Comparison of ENCODE assay signal across 32 cellular contexts in genomic region chr18:1039421-1039820, GRCh38.
DNase-seq lines count a peak whose midpoint lies in the region; ATAC-seq and TF ChIP-seq lines count a peak whose summit lies in the region.
"Had no signal": no experiment of that assay in that cellular context is flagged by ENCODE, and none has a peak within 500 bp of the region (broad histone marks: within the 10 kb centered on the region; RNA-seq: fewer than 3 reads in every experiment).

No MANE protein-coding gene starts in this region.

- no peaks in the 10 kb centered on the region for H3K9me3 ChIP-seq in neuronal stem cell (replicated peaks in 1 of 2; ENCODE audit: control insufficient read depth in 2 of 2, insufficient read depth in 1 of 2, low read depth in 1 of 2, low read length in 2 of 2)
- no peaks in the 10 kb centered on the region for H3K9me3 ChIP-seq in right cardiac atrium (ENCODE audit: control insufficient read depth, low read length)
- H3K9me3 ChIP-seq: A549, BE2C, Caco-2 had no signal

- no peak overlapping the region for H3K4me2 ChIP-seq in neuronal stem cell (ENCODE audit: insufficient read depth, low read length, poor library complexity, severe bottlenecking)
- H3K4me2 ChIP-seq: A549; BLaER1; BLaER1 treated with 17β-estradiol and CSF1 and Interleukin-3, amounts not matched to agents 10 nM and 100 nM had no signal

- H4K91ac ChIP-seq in neuronal stem cell (ENCODE audit: low read depth, low read length, poor library complexity): no peak overlapping the region

- H3K27me3 ChIP-seq in neuronal stem cell (ENCODE audit: control insufficient read depth in 3 of 3, insufficient read depth in 3 of 3, low read depth in 1 of 3, low read length in 3 of 3) (no peaks in the 10 kb centered on the region), right cardiac atrium (ENCODE audit: control insufficient read depth, insufficient read depth) (no peaks in the 10 kb centered on the region)
- H3K27me3 ChIP-seq: BE2C; BLaER1; BLaER1 treated with 17β-estradiol and CSF1 and Interleukin-3, amounts not matched to agents 10 nM and 100 nM had no signal

- H3K9me3 Mint-ChIP-seq in CD14-positive monocyte: peaks cover 10 to 24% (median 12%) of the 10 kb centered on the region in 7 donors
- H3K9me3 Mint-ChIP-seq: CD4-positive, alpha-beta T cell had no signal

- peaks cover 0 to 6% of the 10 kb centered on the region in 2 donors for H3K4me1 ChIP-seq in neuronal stem cell (ENCODE audit: control insufficient read depth in 2 of 2, insufficient read depth in 1 of 2, low read depth in 1 of 2, low read length in 2 of 2)
- no peaks in the 10 kb centered on the region for H3K4me1 ChIP-seq in right cardiac atrium (ENCODE audit: control insufficient read depth, insufficient read depth, low read length)
- H3K4me1 ChIP-seq: A549; BE2C; BLaER1; BLaER1 treated with 17β-estradiol and CSF1 and Interleukin-3, amounts not matched to agents 10 nM and 100 nM; Caco-2 had no signal

- H3K18ac ChIP-seq in neuronal stem cell (ENCODE audit: low read length): no peak overlapping the region

- H2BK15ac ChIP-seq in neuronal stem cell (ENCODE audit: low read length): no peak overlapping the region

- H3K4me1 Mint-ChIP-seq in CD14-positive monocyte: no peaks in the 10 kb centered on the region
- H3K4me1 Mint-ChIP-seq: B cell; CD4-positive, alpha-beta memory T cell; CD4-positive, CD25-positive, alpha-beta regulatory T cell; CD8-positive, alpha-beta memory T cell had no signal

- no peaks in the 10 kb centered on the region for H3K79me1 ChIP-seq in neuronal stem cell (ENCODE audit: low read depth, low read length)

- no peak overlapping the region for H3K9ac ChIP-seq in neuronal stem cell (ENCODE audit: low read depth, low read length, poor library complexity)
- H3K9ac ChIP-seq: BLaER1; BLaER1 treated with 17β-estradiol and CSF1 and Interleukin-3, amounts not matched to agents 10 nM and 100 nM had no signal

- WGBS in neuronal stem cell (ENCODE audit: extremely low coverage in 2 of 2, insufficient read length in 2 of 2, insufficient replicate concordance in 1 of 2), 2 donors: no CpG with 5 or more reads among the region's 7 CpGs
- WGBS in right cardiac atrium: 84% methylated on average over 7 of the region's 7 CpGs

- H3K23ac ChIP-seq in neuronal stem cell (ENCODE audit: low read depth, low read length, poor library complexity): no peak overlapping the region

- H3K27me3 Mint-ChIP-seq in CD14-positive monocyte (ENCODE audit: low read depth in 3 of 3): peaks cover 0 to 2% (median 0%) of the 10 kb centered on the region in 3 donors
- H3K27me3 Mint-ChIP-seq: B cell; CD4-positive, CD25-positive, alpha-beta regulatory T cell had no signal

- H2BK5ac ChIP-seq in neuronal stem cell (ENCODE audit: low read length): no peak overlapping the region

- no peaks in the 10 kb centered on the region for H3K36me3 ChIP-seq in neuronal stem cell (replicated peaks in 1 of 2; ENCODE audit: control insufficient read depth in 2 of 2, insufficient read depth in 2 of 2, low read length in 2 of 2)
- H3K36me3 ChIP-seq: BE2C; BLaER1; BLaER1 treated with 17β-estradiol and CSF1 and Interleukin-3, amounts not matched to agents 10 nM and 100 nM had no signal

- no peak overlapping the region for H4K8ac ChIP-seq in neuronal stem cell (ENCODE audit: low read depth, low read length)

- intact Hi-C loops in CD14-positive monocyte (cut with micrococcal nuclease): no loop called here
- intact Hi-C loops in posterior vena cava (cut with DNase I): no loop called here
- intact Hi-C loops in right cardiac atrium (cut with DNase I): no loop called here

- no peak overlapping the region for H2BK120ac ChIP-seq in neuronal stem cell (ENCODE audit: low read depth, low read length)

- H3K4me3 Mint-ChIP-seq in CD14-positive monocyte: no peak overlapping the region
- H3K4me3 Mint-ChIP-seq: B cell; CD4-positive, alpha-beta memory T cell; CD4-positive, alpha-beta T cell; CD4-positive, CD25-positive, alpha-beta regulatory T cell; CD8-positive, alpha-beta memory T cell; CD8-positive, alpha-beta T cell had no signal

- TF ChIP-seq CTCF in CD14-positive monocyte (IDR thresholded peaks at IDR 0.05): no peak

- DNase-seq in CD14-positive monocyte (ENCODE audit: low spot score) (peak; percentile 21), neuronal stem cell (ENCODE audit: low spot score) (no peak), posterior vena cava (ENCODE audit: low spot score) (peak; percentile 44), right cardiac atrium (no peak)
- DNase-seq: 8988T; ACHN; AML-193; BE2C; C1 segment of cervical spinal cord; Caco-2; Calu3; CD4-positive, alpha-beta memory T cell; CD4-positive, alpha-beta T cell; CD4-positive, CD25-positive, alpha-beta regulatory T cell; CD8-positive, alpha-beta memory T cell; CD8-positive, alpha-beta T cell; COR-L47; DMS 273 treated with DMSO at 0.1 percent for 48 hours; DMS153; DMS53; DMS79; DMS79 treated with DMSO at 0.1 percent for 48 hours; DND-41; EL had no signal

- no peak overlapping the region for H3K14ac ChIP-seq in neuronal stem cell (ENCODE audit: low read length)

- no peak for ATAC-seq in GM18861 (IDR thresholded peaks at IDR 0.05; ENCODE audit: unreplicated experiment)
- ATAC-seq in GM19324 (IDR thresholded peaks at IDR 0.05; ENCODE audit: low FRiP score, unreplicated experiment): no peak
- ATAC-seq in right cardiac atrium: no peak
- ATAC-seq: A549; CD8-positive, alpha-beta T cell had no signal

- peak overlapping the region; percentile 70 for H2AK5ac ChIP-seq in neuronal stem cell (ENCODE audit: low read depth, low read length)

- H2BK12ac ChIP-seq in neuronal stem cell (ENCODE audit: low read length): no peak overlapping the region

- H3K27ac ChIP-seq in neuronal stem cell (replicated peaks; ENCODE audit: low read length): no peak overlapping the region
- no peak overlapping the region for H3K27ac ChIP-seq in right cardiac atrium (ENCODE audit: low read length)
- H3K27ac ChIP-seq: 22Rv1; A549; BLaER1; BLaER1 treated with 17β-estradiol and CSF1 and Interleukin-3, amounts not matched to agents 10 nM and 100 nM; C4-2B had no signal

- H3K36me3 Mint-ChIP-seq in CD14-positive monocyte: no peaks in the 10 kb centered on the region
- H3K36me3 Mint-ChIP-seq: CD4-positive, alpha-beta memory T cell; CD4-positive, CD25-positive, alpha-beta regulatory T cell; CD8-positive, alpha-beta memory T cell; CD8-positive, alpha-beta T cell had no signal

- no peak overlapping the region for H3K4me3 ChIP-seq in neuronal stem cell (ENCODE audit: low read length in 2 of 2)
- H3K4me3 ChIP-seq in right cardiac atrium (ENCODE audit: low read length): no peak overlapping the region
- H3K4me3 ChIP-seq: A549; BLaER1; BLaER1 treated with 17β-estradiol and CSF1 and Interleukin-3, amounts not matched to agents 10 nM and 100 nM had no signal

- H2AFZ ChIP-seq in neuronal stem cell (ENCODE audit: low read length): no peak overlapping the region

- no peak overlapping the region for H3K4ac ChIP-seq in neuronal stem cell (ENCODE audit: low read length)

- H3K27ac Mint-ChIP-seq in CD14-positive monocyte: no peak overlapping the region
- H3K27ac Mint-ChIP-seq: B cell; CD4-positive, alpha-beta T cell; CD4-positive, CD25-positive, alpha-beta regulatory T cell; CD8-positive, alpha-beta T cell had no signal

Comparison
In these comparisons a context has a peak if more than half of its experiments do, and no peak if none do; other contexts are left out.
1. DNase-seq: peak in CD14-positive monocyte (single experiment) and posterior vena cava (single experiment); none in neuronal stem cell (single experiment) and right cardiac atrium (0 of 3).